ENCODE assay signal across 3 cellular contexts in genomic region chr1:203256636-203257035, GRCh38. TPM values are rescaled to one million over a fixed set of nuclear protein-coding genes. Genes with fewer than 3 reads are reported as not detected.
"Had no signal": no experiment of that assay in that cellular context is flagged by ENCODE, and none has a peak within 500 bp of the region (broad histone marks: within the 10 kb centered on the region; RNA-seq: fewer than 3 reads in every experiment).

No MANE protein-coding gene starts in this region.

RNA-seq across cellular contexts. Expression of gene CHIT1, which starts 27.2 kb away (rescaled TPM):
- total RNA-seq: MCF 10A, NCI-H460, PC-9 had no signal
